In genomic region chrX:64894454-64895038, GRCh38 we compare ENCODE assay signal across 8 cellular contexts.
DNase-seq lines count a peak whose midpoint lies in the region; ATAC-seq and TF ChIP-seq lines count a peak whose summit lies in the region.

No MANE protein-coding gene starts in this region.

- H3K4me1 Mint-ChIP-seq in T-cell, result peaks cover 10 to 22% (median 14%) of the 10 kb centered on the region in 3 donors
- peaks cover 0 to 2% of the 10 kb centered on the region in 2 donors for H3K4me1 Mint-ChIP-seq in effector memory CD8-positive, alpha-beta T cell (ENCODE audit: low read depth in 2 of 2)

- H3K36me3 ChIP-seq in heart left ventricle (no peaks in the 10 kb centered on the region), prostate gland (no peaks in the 10 kb centered on the region)

- peak in 2 of 4 donors; percentile 29 to 57 for ATAC-seq in heart left ventricle
- peak; percentile 59 for ATAC-seq in HG03175 (IDR thresholded peaks at IDR 0.05; ENCODE audit: unreplicated experiment)
- ATAC-seq in T-cell (replicated peaks in 1 of 4), result peak in 1 of 4 experiments; percentile 48
- ATAC-seq in effector memory CD8-positive, alpha-beta T cell (replicated peaks), result no peak
- no peak for ATAC-seq in HG03196 (IDR thresholded peaks at IDR 0.05; ENCODE audit: unreplicated experiment)

- H3K4me3 ChIP-seq in heart left ventricle, result no peak overlapping the region
- H3K4me3 ChIP-seq in prostate gland, result no peak overlapping the region

- DNase-seq in heart left ventricle, result peak in 1 of 5 donors; percentile 32
- no peak for DNase-seq in cardiac septum (ENCODE audit: low spot score)
- DNase-seq in T-cell, result peak in 19 of 34 experiments; percentile 0 to 37 (median 6)
- DNase-seq in effector memory CD8-positive, alpha-beta T cell, result peak in 2 of 3 experiments; percentile 1 to 3
- peak; percentile 4 for DNase-seq in prostate gland (ENCODE audit: low spot score)
- no peak for DNase-seq in NCI-H146 treated with DMSO at 0.1 percent for 48 hours (lab: John Stamatoyannopoulos, UW; ENCODE audit: unreplicated experiment)

- H3K36me3 Mint-ChIP-seq in T-cell, result no peaks in the 10 kb centered on the region
- H3K36me3 Mint-ChIP-seq in effector memory CD8-positive, alpha-beta T cell (ENCODE audit: insufficient read depth), result no peaks in the 10 kb centered on the region

- CTCF ChIA-PET in T-cell (lab: Charles Lee), result no interaction called here

- TF ChIP-seq POLR2A in heart left ventricle (IDR thresholded peaks at IDR 0.05) (no peak), prostate gland (IDR thresholded peaks at IDR 0.05) (no peak)

- no peak overlapping the region for H3K27ac ChIP-seq in heart left ventricle
- no peak overlapping the region for H3K27ac ChIP-seq in prostate gland

- H3K27me3 ChIP-seq in heart left ventricle, result no peaks in the 10 kb centered on the region
- H3K27me3 ChIP-seq in prostate gland (replicated peaks; ENCODE audit: insufficient read depth), result no peaks in the 10 kb centered on the region

- H3K9me3 Mint-ChIP-seq in T-cell, result peaks cover 6 to 9% (median 6%) of the 10 kb centered on the region in 3 donors
- peaks cover 0 to 7% of the 10 kb centered on the region in 2 donors for H3K9me3 Mint-ChIP-seq in effector memory CD8-positive, alpha-beta T cell

- peak overlapping the region in 1 of 3 donors; percentile 43 for H3K4me3 Mint-ChIP-seq in T-cell
- no peak overlapping the region for H3K4me3 Mint-ChIP-seq in effector memory CD8-positive, alpha-beta T cell

- TF ChIP-seq CTCF in heart left ventricle (IDR thresholded peaks at IDR 0.05), result peak in 9 of 12 donors; percentile 9 to 40 (median 36)
- TF ChIP-seq CTCF in prostate gland (IDR thresholded peaks at IDR 0.05), result peak in 3 of 4 experiments; percentile 24 to 34 (median 25)

- 71 to 80% (median 77%) methylated on average over 10 of the region's 10 CpGs for WGBS in heart left ventricle, 4 donors
- WGBS in prostate gland, result 84% methylated on average over 9 of the region's 10 CpGs

- H3K27me3 Mint-ChIP-seq in T-cell, result no peaks in the 10 kb centered on the region
- no peaks in the 10 kb centered on the region for H3K27me3 Mint-ChIP-seq in effector memory CD8-positive, alpha-beta T cell

- no peaks in the 10 kb centered on the region for H3K4me1 ChIP-seq in heart left ventricle
- H3K4me1 ChIP-seq in prostate gland (replicated peaks), result no peaks in the 10 kb centered on the region

- POLR2A ChIA-PET in T-cell (lab: Charles Lee), result no interaction called here

- intact Hi-C loops in heart left ventricle (cut with DNase I), result loop anchor here in 3 of 10 donors (5.0 to 10.0 kb wide), 2 partner anchors 630 to 633 kb away; no protein-coding TSS in a partner anchor
- intact Hi-C loops in cardiac septum (cut with DNase I), result loop anchor here (10.0 kb wide), 1 partner anchor 630 kb away; no protein-coding TSS in a partner anchor
- intact Hi-C loops in prostate gland (cut with DNase I), result no loop called here

- H3K9me3 ChIP-seq in heart left ventricle, result no peaks in the 10 kb centered on the region
- H3K9me3 ChIP-seq in prostate gland, result no peaks in the 10 kb centered on the region

- H3K27ac Mint-ChIP-seq in T-cell, result peak overlapping the region in 1 of 2 donors; percentile 26
- no peak overlapping the region for H3K27ac Mint-ChIP-seq in effector memory CD8-positive, alpha-beta T cell

Comparison
In these comparisons a context has a peak if more than half of its experiments do, and no peak if none do; other contexts are left out.
1. DNase-seq: peak in T-cell (19 of 34), effector memory CD8-positive, alpha-beta T cell (2 of 3) and prostate gland (single experiment); none in cardiac septum (single experiment) and NCI-H146 treated with DMSO at 0.1 percent for 48 hours (single experiment).